9 cellular contexts compared by ENCODE assay signal in the genomic region with DNA sequence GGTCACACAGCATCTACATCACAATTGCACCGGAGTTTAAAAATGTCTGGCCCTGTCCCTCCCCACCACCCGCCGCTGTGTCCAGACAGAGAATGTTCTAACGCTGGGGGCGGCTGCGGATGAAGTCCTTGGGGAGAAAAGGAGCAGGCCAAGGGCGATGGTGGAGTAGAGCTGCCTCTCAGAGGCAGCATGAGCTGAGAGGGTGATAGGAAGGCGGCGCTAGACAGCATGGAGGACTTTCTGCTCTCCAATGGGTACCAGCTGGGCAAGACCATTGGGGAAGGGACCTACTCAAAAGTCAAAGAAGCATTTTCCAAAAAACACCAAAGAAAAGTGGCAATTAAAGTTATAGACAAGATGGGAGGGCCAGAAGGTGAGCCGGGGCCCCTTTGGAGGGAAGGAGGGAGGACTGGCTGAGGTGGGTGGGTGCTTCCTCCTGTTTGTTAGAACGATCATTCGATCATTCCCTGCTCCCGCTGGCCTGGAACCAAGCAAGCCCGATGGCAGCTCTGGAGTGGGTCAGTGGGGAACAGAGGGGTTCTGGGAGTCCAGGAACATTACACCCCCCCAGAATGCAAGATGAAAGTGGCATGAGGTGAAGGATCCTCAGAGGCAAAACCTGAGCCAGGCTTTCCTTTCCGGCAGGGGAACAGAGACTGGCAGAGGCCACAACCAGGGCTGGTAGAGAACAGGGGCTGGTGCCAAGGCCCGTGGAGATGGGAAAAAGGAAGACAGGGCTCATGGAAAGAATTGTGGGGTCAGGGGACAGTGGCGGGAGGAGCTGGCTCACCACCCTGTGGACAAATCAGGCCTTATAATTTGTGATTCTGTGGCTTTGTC. TPM values are rescaled to one million over a fixed set of nuclear protein-coding genes. Genes with fewer than 3 reads are reported as not detected.
DNase-seq lines count a peak whose midpoint lies in the region; ATAC-seq, FAIRE-seq and TF ChIP-seq lines count a peak whose summit lies in the region.
"Had no signal": no experiment of that assay in that cellular context is flagged by ENCODE, and none has a peak within 500 bp of the region (broad histone marks: within the 10 kb centered on the region; RNA-seq: fewer than 3 reads in every experiment).

A gene with protein sequence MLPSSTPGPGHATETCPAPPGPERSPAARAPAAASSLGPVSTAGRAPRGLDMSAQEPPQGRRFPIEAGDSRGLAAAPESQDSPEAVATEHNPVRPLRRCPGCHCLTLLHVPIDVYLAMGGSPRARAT (minus strand): TSS at position 12 of the 840 bp plus-strand sequence. CDS start 394 bp downstream, outside the sequence.
A gene with protein sequence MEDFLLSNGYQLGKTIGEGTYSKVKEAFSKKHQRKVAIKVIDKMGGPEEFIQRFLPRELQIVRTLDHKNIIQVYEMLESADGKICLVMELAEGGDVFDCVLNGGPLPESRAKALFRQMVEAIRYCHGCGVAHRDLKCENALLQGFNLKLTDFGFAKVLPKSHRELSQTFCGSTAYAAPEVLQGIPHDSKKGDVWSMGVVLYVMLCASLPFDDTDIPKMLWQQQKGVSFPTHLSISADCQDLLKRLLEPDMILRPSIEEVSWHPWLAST (plus strand): TSS at position 66 of the 840 bp plus-strand sequence. CDS start 163 bp downstream, at position 229.

- no peak for FAIRE-seq in GM12891 (lab: Jason Lieb, UNC)

- H3K27ac Mint-ChIP-seq in T-helper 17 cell: peak within 1 kb of the TSS; percentile 45
- H3K27ac Mint-ChIP-seq: stimulated activated naive CD8-positive, alpha-beta T cell treated with anti-CD3 and anti-CD28 coated beads, Interleukin-15, Interleukin-2, amounts not matched to agents 100 ng/mL and 50 ng/mL, for 24 hours had no signal

- no peaks in the 10 kb centered on the region for H3K9me3 ChIP-seq in BLaER1
- no peaks in the 10 kb centered on the region for H3K9me3 ChIP-seq in T-helper 17 cell (ENCODE audit: control insufficient read depth, low read length, poor library complexity, severe bottlenecking)
- no peaks in the 10 kb centered on the region for H3K9me3 ChIP-seq in ovary

- H3K4me3 ChIP-seq in BLaER1: peak within 1 kb of the TSS; percentile 53
- peak within 1 kb of the TSS; percentile 33 for H3K4me3 ChIP-seq in fibroblast of pulmonary artery (replicated peaks; ENCODE audit: low read depth, low read length)
- H3K4me3 ChIP-seq in ovary: peak within 1 kb of the TSS; percentile 24

- intact Hi-C loops in ovary (cut with DNase I): loop anchor here in 1 of 4 donors (10.0 kb wide), 1 partner anchor 118 kb away; the partner anchor contains the start of gene FAM167B

- H3K4me3 Mint-ChIP-seq in T-helper 17 cell: peak within 1 kb of the TSS; percentile 28

- TF ChIP-seq POLR2A in ovary (IDR thresholded peaks at IDR 0.05) (no peak), GM12891 (IDR thresholded peaks at IDR 0.05; ENCODE audit: low read depth, low read length) (no peak)

- H3K4me2 ChIP-seq in BLaER1: peak within 1 kb of the TSS; percentile 87

- 32 to 39% (median 38%) methylated on average over 17 of the region's 17 CpGs for WGBS in ovary, 3 donors

- DNase-seq in T-helper 17 cell (no peak), fibroblast of pulmonary artery (ENCODE audit: low read depth) (no peak), ovary (peak in 1 of 5 donors; percentile 50), EL (no peak), superior temporal gyrus (ENCODE audit: extremely low spot score) (no peak), GM12891 (ENCODE audit: insufficient read length, low spot score) (no peak)

- no peak for TF ChIP-seq CTCF in fibroblast of pulmonary artery (IDR thresholded peaks at IDR 0.05; ENCODE audit: low read length, missing control alignments)
- no peak for TF ChIP-seq CTCF in ovary (IDR thresholded peaks at IDR 0.05)

- H3K27me3 ChIP-seq in BLaER1: peaks cover 28% of the 10 kb centered on the region
- no peaks in the 10 kb centered on the region for H3K27me3 ChIP-seq in ovary

- peak within 1 kb of the TSS; percentile 41; the same call in 1 of the 2 replicates for H3K9ac ChIP-seq in BLaER1

- peaks cover 3% of the 10 kb centered on the region for H3K36me3 Mint-ChIP-seq in T-helper 17 cell (ENCODE audit: low read depth)

- peaks cover 45% of the 10 kb centered on the region for H4K20me1 ChIP-seq in BLaER1

- peaks cover 50% of the 10 kb centered on the region for H3K36me3 ChIP-seq in BLaER1
- no peaks in the 10 kb centered on the region for H3K36me3 ChIP-seq in ovary

- H3K27ac ChIP-seq in BLaER1: no peak within 1 kb of the TSS
- H3K27ac ChIP-seq in ovary: peak within 1 kb of the TSS; percentile 68 to 87

- TF ChIP-seq EP300 in ovary (IDR thresholded peaks at IDR 0.05): no peak

- ATAC-seq in T-helper 17 cell: no peak
- ATAC-seq in SK-N-SH treated with all-trans-retinoic acid at 6 μM for 48 hours: no peak

- H3K27me3 Mint-ChIP-seq in T-helper 17 cell: peaks cover 12% of the 10 kb centered on the region
- H3K27me3 Mint-ChIP-seq: stimulated activated naive CD8-positive, alpha-beta T cell treated with anti-CD3 and anti-CD28 coated beads, Interleukin-15, Interleukin-2, amounts not matched to agents 100 ng/mL and 50 ng/mL, for 24 hours had no signal

- peaks cover 53% of the 10 kb centered on the region for H3K4me1 ChIP-seq in BLaER1
- peaks cover 8% of the 10 kb centered on the region for H3K4me1 ChIP-seq in ovary (ENCODE audit: insufficient read depth)

- peaks cover 18% of the 10 kb centered on the region for H3K4me1 Mint-ChIP-seq in T-helper 17 cell

TF ChIP-seq in SK-N-SH treated with all-trans-retinoic acid at 6 μM for 48 hours, 23 proteins besides CTCF, POLR2A, EP300 and RAD21 (continues in another document):
- TF ChIP-seq ZFP3 (CRISPR knock-in tag; IDR thresholded peaks at IDR 0.05) (no peak), TOX (CRISPR knock-in tag; IDR thresholded peaks at IDR 0.05; ENCODE audit: borderline replicate concordance) (no peak), ZC3H10 (CRISPR knock-in tag; IDR thresholded peaks at IDR 0.05) (no peak), ZFP30 (CRISPR knock-in tag; IDR thresholded peaks at IDR 0.05) (no peak)
- TF ChIP-seq, protein P1, sequence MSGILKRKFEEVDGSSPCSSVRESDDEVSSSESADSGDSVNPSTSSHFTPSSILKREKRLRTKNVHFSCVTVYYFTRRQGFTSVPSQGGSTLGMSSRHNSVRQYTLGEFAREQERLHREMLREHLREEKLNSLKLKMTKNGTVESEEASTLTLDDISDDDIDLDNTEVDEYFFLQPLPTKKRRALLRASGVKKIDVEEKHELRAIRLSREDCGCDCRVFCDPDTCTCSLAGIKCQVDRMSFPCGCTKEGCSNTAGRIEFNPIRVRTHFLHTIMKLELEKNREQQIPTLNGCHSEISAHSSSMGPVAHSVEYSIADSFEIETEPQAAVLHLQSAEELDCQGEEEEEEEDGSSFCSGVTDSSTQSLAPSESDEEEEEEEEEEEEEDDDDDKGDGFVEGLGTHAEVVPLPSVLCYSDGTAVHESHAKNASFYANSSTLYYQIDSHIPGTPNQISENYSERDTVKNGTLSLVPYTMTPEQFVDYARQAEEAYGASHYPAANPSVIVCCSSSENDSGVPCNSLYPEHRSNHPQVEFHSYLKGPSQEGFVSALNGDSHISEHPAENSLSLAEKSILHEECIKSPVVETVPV (CRISPR knock-in tag; IDR thresholded peaks at IDR 0.05): no peak

TF ChIP-seq in GM12891, 5 proteins besides CTCF, POLR2A, EP300 and RAD21:
- no peak for TF ChIP-seq SPI1 (IDR thresholded peaks at IDR 0.05; ENCODE audit: low read depth, low read length)
TF ChIP-seq in GM12891: peak in this region for 0.

RNA-seq across cellular contexts. Expression of the first gene that starts in this region (rescaled TPM):
- total RNA-seq in T-helper 17 cell: 10 to 100 TPM; 30.1 to 32.9 TPM
- total RNA-seq in ovary: 10 to 100 TPM in 6 of 7 donors, 1 to 10 TPM in 1; 9.1 to 27.0 (median 15.5) TPM
- polyA plus RNA-seq in ovary: 10 to 100 TPM in 1 of 2 donors, 1 to 10 TPM in 1; 3.0 to 13.2 TPM
- polyA plus RNA-seq in GM12891 (2012; ENCODE audit: low read depth, missing spikeins): 2.1 TPM

RNA-seq across cellular contexts. Expression of the second gene that starts in this region (rescaled TPM):
- 1 to 10 TPM in 1 of 2 donors, not detected in 1; 1.2 TPM for total RNA-seq in T-helper 17 cell
- total RNA-seq in ovary: 10 to 100 TPM in 1 of 7 donors, 1 to 10 TPM in 6; 2.5 to 12.4 (median 4.0) TPM
- polyA plus RNA-seq in ovary: 1 to 10 TPM in 1 of 2 donors, under 1 TPM in 1; 0.78 to 4.2 TPM
- 0.77 TPM for polyA plus RNA-seq in GM12891 (2012; ENCODE audit: low read depth, missing spikeins)
